12 cellular contexts compared by ENCODE assay signal in genomic region chr3:37223084-37223975, GRCh38. TPM values are rescaled to one million over a fixed set of nuclear protein-coding genes. Genes with fewer than 3 reads are reported as not detected.
DNase-seq lines count a peak whose midpoint lies in the region; ATAC-seq and TF ChIP-seq lines count a peak whose summit lies in the region.
"Had no signal": no experiment of that assay in that cellular context is flagged by ENCODE, and none has a peak within 500 bp of the region (broad histone marks: within the 10 kb centered on the region; RNA-seq: fewer than 3 reads in every experiment).

No MANE protein-coding gene starts in this region.

- TF ChIP-seq RAD21 in HCT116 (IDR thresholded peaks at IDR 0.05; ENCODE audit: low read depth) = no peak

- DNase-seq in ACHN (peak; percentile 75), HCT116 (ENCODE audit: low read depth, low spot score) (no peak), PC-9 (peak; percentile 85 to 97), iris pigment epithelial cell (ENCODE audit: low read depth) (peak; percentile 47), GM10248 (ENCODE audit: extremely low spot score) (no peak), NCI-H1436 (lab: John Stamatoyannopoulos, UW) (no peak)
- no peak for DNase-seq in CD4-positive, alpha-beta T cell
- DNase-seq: NCI-H510A treated with DMSO at 0.1 percent for 48 hours, SHP77 treated with DMSO at 0.1 percent for 48 hours had no signal

- H2AFZ ChIP-seq in HCT116 (ENCODE audit: low read depth, low read length, poor library complexity, severe bottlenecking) = no peak overlapping the region
- no peak overlapping the region for H2AFZ ChIP-seq in PC-9

- H3K27ac Mint-ChIP-seq in CD4-positive, alpha-beta T cell = no peak overlapping the region

- H3K9me3 ChIP-seq in HCT116 (ENCODE audit: control insufficient read depth in 1 of 2, insufficient read depth in 1 of 2, low read depth in 1 of 2, low read length in 2 of 2) (no peaks in the 10 kb centered on the region), PC-9 (ENCODE audit: insufficient read depth, low read depth) (no peaks in the 10 kb centered on the region)
- H3K9me3 ChIP-seq in CD4-positive, alpha-beta T cell (ENCODE audit: control insufficient read depth, low read length) = no peaks in the 10 kb centered on the region

- POLR2A ChIA-PET in HCT116 (lab: Charles Lee) (no interaction called here), PC-9 (lab: Charles Lee; ENCODE audit: unreplicated experiment) (interaction anchor here (0.5 to 0.6 kb wide), 2 partner anchors 12 to 15 kb away, joined by 4 to 5 read pairs; no protein-coding TSS in a partner anchor), GM10248 (lab: Yijun Ruan, JAX) (no interaction called here)
- POLR2A ChIA-PET in CD4-positive, alpha-beta T cell (lab: Charles Lee) = no interaction called here

- H3K4me3 ChIP-seq in HCT116 (replicated peaks in 1 of 2; ENCODE audit: low read depth in 1 of 2, low read length in 2 of 2) = peak overlapping the region in 1 of 2 experiments; percentile 1; a peak in 1 of 4 replicates
- H3K4me3 ChIP-seq in PC-9 = no peak overlapping the region
- H3K4me3 ChIP-seq: coronary artery had no signal

- H3F3A ChIP-seq in PC-9 (ENCODE audit: insufficient read depth, low read depth) = peaks cover 28% of the 10 kb centered on the region; the same call in 1 of the 2 replicates

- H3K27me3 ChIP-seq in HCT116 (ENCODE audit: insufficient read depth, low read length) (peaks cover 3% of the 10 kb centered on the region; the same call in 1 of the 2 replicates), PC-9 (ENCODE audit: insufficient read depth, low read depth) (no peaks in the 10 kb centered on the region)
- H3K27me3 ChIP-seq in CD4-positive, alpha-beta T cell (ENCODE audit: control insufficient read depth, insufficient read depth, low read length) = no peaks in the 10 kb centered on the region

- TF ChIP-seq CTCF in HCT116 (IDR thresholded peaks at IDR 0.05 in 2 of 3, conservative IDR thresholded peaks at IDR 0.05 in 1 of 3; ENCODE audit: borderline replicate concordance in 1 of 3, insufficient read depth in 1 of 3, low read depth in 2 of 3, low read length in 2 of 3) (no peak), PC-9 (conservative IDR thresholded peaks at IDR 0.05) (no peak), GM10248 (IDR thresholded peaks at IDR 0.05; ENCODE audit: control extremely low read depth, extremely low read depth, low read depth, missing control alignments) (no peak)
- TF ChIP-seq CTCF in CD4-positive, alpha-beta T cell (IDR thresholded peaks at IDR 0.05) = no peak

- H3K4me1 ChIP-seq in HCT116 (ENCODE audit: control insufficient read depth in 1 of 2, insufficient read depth in 2 of 2, low read length in 2 of 2) (peaks cover 26 to 34% of the 10 kb centered on the region in 2 experiments), PC-9 (replicated peaks; ENCODE audit: insufficient read depth) (peaks cover 41% of the 10 kb centered on the region)

- ATAC-seq in HCT116 (peak; percentile 25), HG03354 (IDR thresholded peaks at IDR 0.05; ENCODE audit: poor library complexity, severe bottlenecking, unreplicated experiment) (no peak)
- ATAC-seq in CD4-positive, alpha-beta T cell (ENCODE audit: poor library complexity) = no peak
- ATAC-seq: esophagus mucosa had no signal

- in situ Hi-C loops in ACHN (cut with HindIII; ENCODE audit: low pct_ligation_motif_present, low pct_unique_long_range_greater_than_20kb, low sequenced_read_pairs) = no loop called here

- peaks cover 27% of the 10 kb centered on the region for H3K4me1 Mint-ChIP-seq in CD4-positive, alpha-beta T cell (ENCODE audit: low read depth)

- H3K9ac ChIP-seq in HCT116 (ENCODE audit: low read length) = no peak overlapping the region

- CTCF ChIA-PET in HCT116 (lab: Charles Lee) (no interaction called here), PC-9 (lab: Charles Lee) (interaction anchor here (0.6 kb wide), 1 partner anchor 36 kb away, joined by 7 read pairs; no protein-coding TSS in a partner anchor), GM10248 (lab: Yijun Ruan, JAX) (interaction anchor here (1.4 to 2.2 kb wide), 3 partner anchors 9 to 28 kb away, joined by 3 to 14 read pairs (median 7); no protein-coding TSS in a partner anchor)
- CTCF ChIA-PET in CD4-positive, alpha-beta T cell (lab: Charles Lee) = no interaction called here

- H3K9me2 ChIP-seq in HCT116 (ENCODE audit: insufficient read depth) (no peaks in the 10 kb centered on the region), PC-9 (ENCODE audit: insufficient read depth) (no peaks in the 10 kb centered on the region; the same call in 1 of the 2 replicates)

- no peaks in the 10 kb centered on the region for H3K27me3 Mint-ChIP-seq in CD4-positive, alpha-beta T cell

- TF ChIP-seq POLR2A in HCT116 (IDR thresholded peaks at IDR 0.05; ENCODE audit: borderline replicate concordance, extremely low read depth, insufficient read depth, insufficient read length) = no peak

- no peaks in the 10 kb centered on the region for H3K9me3 Mint-ChIP-seq in CD4-positive, alpha-beta T cell

- RAD21 ChIA-PET in HCT116 (lab: Charles Lee; ENCODE audit: low non-redundant PET in 1 of 2, low total read pairs in 2 of 2, uncharacterized antibody in 2 of 2, unreplicated experiment in 2 of 2) = no interaction called here

- H3K27ac ChIP-seq in HCT116 (ENCODE audit: low read depth, low read length) = no peak overlapping the region
- peak overlapping the region; percentile 30 for H3K27ac ChIP-seq in PC-9
- H3K27ac ChIP-seq in CD4-positive, alpha-beta T cell (ENCODE audit: low read depth, low read length) = no peak overlapping the region
- H3K27ac ChIP-seq: coronary artery had no signal

- H3K4me3 Mint-ChIP-seq in CD4-positive, alpha-beta T cell = no peak overlapping the region

- H3K79me2 ChIP-seq in HCT116 (ENCODE audit: insufficient read depth, low read length) (no peaks in the 10 kb centered on the region), PC-9 (ENCODE audit: low read depth) (no peaks in the 10 kb centered on the region)

- H3K36me3 Mint-ChIP-seq in CD4-positive, alpha-beta T cell (ENCODE audit: low read depth) = no peaks in the 10 kb centered on the region

- BruUV-seq in HCT116 (replicated peaks; lab: Mats Ljungman, UMichigan) (no TSS peak), PC-9 (replicated peaks; lab: Mats Ljungman, UMichigan) (no TSS peak)

- peak overlapping the region; percentile 43 for H3K4me2 ChIP-seq in HCT116 (ENCODE audit: low read length)
- peak overlapping the region; percentile 42 for H3K4me2 ChIP-seq in PC-9

- H3K36me3 ChIP-seq in HCT116 (ENCODE audit: control insufficient read depth in 1 of 2, insufficient read depth in 2 of 2, low read length in 2 of 2) (no peaks in the 10 kb centered on the region), PC-9 (ENCODE audit: low read depth) (no peaks in the 10 kb centered on the region)

- intact Hi-C loops in HCT116 (cut with micrococcal nuclease) = no loop called here
- intact Hi-C loops in PC-9 (cut with micrococcal nuclease; ENCODE audit: unreplicated experiment) = loop anchor here (1.0 to 5.0 kb wide), 2 partner anchors 21 to 231 kb away; partner anchors contain the start of genes EPM2AIP1 and MLH1
- intact Hi-C loops in CD4-positive, alpha-beta T cell (cut with DNase I, micrococcal nuclease) = no loop called here

- 0 out of 2 replicates have a peak, but pooled peaks cover 2% of the 10 kb centered on the region for H4K20me1 ChIP-seq in HCT116 (ENCODE audit: insufficient read depth)
- H4K20me1 ChIP-seq in PC-9 (ENCODE audit: insufficient read depth) = no peaks in the 10 kb centered on the region; the same call in 1 of the 2 replicates

TF ChIP-seq in HCT116, 20 proteins besides CTCF, POLR2A, EP300 and RAD21 (continues in another document):
- TF ChIP-seq ZFX (IDR thresholded peaks at IDR 0.05) (no peak), EGR1 (IDR thresholded peaks at IDR 0.05; ENCODE audit: low read depth) (no peak), FOSL1 (IDR thresholded peaks at IDR 0.05; ENCODE audit: low read depth) (no peak), MAX (IDR thresholded peaks at IDR 0.05) (no peak), JUND (IDR thresholded peaks at IDR 0.05) (no peak), CEBPB (IDR thresholded peaks at IDR 0.05; ENCODE audit: low read depth) (no peak), TCF7L2 (IDR thresholded peaks at IDR 0.05; ENCODE audit: borderline replicate concordance, extremely low read depth, insufficient read depth, insufficient read length) (no peak), ATF3 (IDR thresholded peaks at IDR 0.05) (no peak), CBX3 (IDR thresholded peaks at IDR 0.05; ENCODE audit: low read depth) (no peak)

RNA-seq across cellular contexts. Expression of gene GOLGA4, which starts 19.7 kb away (rescaled TPM):
- 60.4 TPM for total RNA-seq in HCT116 (2021; ENCODE audit: unreplicated experiment)
- 15.1 and 16.2 TPM in 2 replicates for polyA plus RNA-seq in HCT116 (2012)
- 77.4 and 77.7 TPM in 2 replicates for total RNA-seq in PC-9 (2021)
- 10 to 100 TPM; 50.2 TPM for total RNA-seq in CD4-positive, alpha-beta T cell

RNA-seq across cellular contexts. Expression of gene LRRFIP2, which starts 48.9 kb away (rescaled TPM):
- total RNA-seq in HCT116 (2021; ENCODE audit: unreplicated experiment) (27.0 TPM), PC-9 (2021) (34.5 and 40.2 TPM in 2 replicates)
- 13.0 and 18.6 TPM in 2 replicates for polyA plus RNA-seq in HCT116 (2012)
- 10 to 100 TPM; 34.2 to 34.8 TPM for total RNA-seq in CD4-positive, alpha-beta T cell

Comparison
In these comparisons a context has a peak if more than half of its experiments do, and no peak if none do; other contexts are left out.
1. DNase-seq: peak in ACHN (single experiment), PC-9 (2 of 2) and iris pigment epithelial cell (single experiment); none in HCT116 (single experiment), CD4-positive, alpha-beta T cell (0 of 10), GM10248 (single experiment) and NCI-H1436 (single experiment).
2. CTCF ChIA-PET loops: an anchor here in PC-9 (0.6 kb wide) and GM10248 (1.4 to 2.2 kb wide); none called in HCT116 and CD4-positive, alpha-beta T cell.